Comparison of ENCODE assay signal across 23 cellular contexts in the genomic region with DNA sequence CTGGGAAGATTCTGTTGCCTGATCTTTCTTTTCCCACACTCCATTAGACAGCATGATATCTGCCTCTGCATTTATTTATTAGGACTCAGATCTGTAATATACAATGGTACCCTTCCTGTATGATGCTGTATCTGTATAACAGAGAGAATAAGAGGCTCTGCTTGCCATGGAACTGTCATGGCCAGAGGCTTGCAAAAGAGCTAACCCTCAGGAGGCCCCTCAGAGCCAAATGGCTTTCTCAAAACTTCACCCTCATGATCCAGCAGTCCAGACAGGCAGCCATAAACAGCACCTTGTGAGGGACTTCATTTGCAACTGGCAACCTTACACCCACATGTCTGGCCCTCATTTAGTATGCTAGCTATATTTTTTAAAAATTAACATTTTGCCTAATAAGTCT. TPM values are rescaled to one million over a fixed set of nuclear protein-coding genes. Genes with fewer than 3 reads are reported as not detected.
DNase-seq lines count a peak whose midpoint lies in the region; ATAC-seq and TF ChIP-seq lines count a peak whose summit lies in the region.
"Had no signal": no experiment of that assay in that cellular context is flagged by ENCODE, and none has a peak within 500 bp of the region (broad histone marks: within the 10 kb centered on the region; RNA-seq: fewer than 3 reads in every experiment).

No MANE protein-coding gene starts in this region.

- H3K4me3 Mint-ChIP-seq in GM23338 (no peak overlapping the region; the same call in 2 of the 3 replicates), chondrocyte (ENCODE audit: unreplicated experiment) (no peak overlapping the region), nephron (peak overlapping the region in 1 of 3 experiments; percentile 2)
- H3K4me3 Mint-ChIP-seq: CD4-positive, CD25-positive, alpha-beta regulatory T cell had no signal

- no peaks in the 10 kb centered on the region for H3K9me3 ChIP-seq in thyroid gland
- H3K9me3 ChIP-seq in hepatocyte (ENCODE audit: low read depth) = no peaks in the 10 kb centered on the region

- no peaks in the 10 kb centered on the region for H3K27me3 ChIP-seq in GM23338 (ENCODE audit: insufficient read depth)
- H3K27me3 ChIP-seq in thyroid gland = no peaks in the 10 kb centered on the region
- H3K27me3 ChIP-seq in hepatocyte = no peaks in the 10 kb centered on the region

- TF ChIP-seq CTCF in GM23338 (conservative IDR thresholded peaks at IDR 0.05; ENCODE audit: low read depth in 2 of 2) (no peak), chondrocyte (IDR thresholded peaks at IDR 0.05) (no peak), nephron (IDR thresholded peaks at IDR 0.05; ENCODE audit: unreplicated experiment in 3 of 3) (no peak), thyroid gland (IDR thresholded peaks at IDR 0.05) (no peak), hepatocyte (IDR thresholded peaks at IDR 0.05; ENCODE audit: poor library complexity) (no peak)

- H3K36me3 ChIP-seq in GM23338 (ENCODE audit: insufficient read depth) (no peaks in the 10 kb centered on the region), thyroid gland (no peaks in the 10 kb centered on the region), hepatocyte (replicated peaks; ENCODE audit: insufficient read depth, low read depth) (no peaks in the 10 kb centered on the region)

- DNase-seq in GM23338 (ENCODE audit: low spot score) (no peak), chondrocyte (ENCODE audit: low spot score) (no peak), thyroid gland (no peak), foreskin melanocyte (no peak), hepatocyte (ENCODE audit: low spot score) (no peak)
- no peak for DNase-seq in activated CD4-positive, alpha-beta T cell treated with anti-CD3 and anti-CD28 coated beads, Interleukin-2, amount 50 U/mL, for 48 hours
- DNase-seq: Kasumi-1; NCI-H1092 treated with DMSO at 0.1 percent for 48 hours; NCI-H1436 treated with DMSO at 0.1 percent for 48 hours; NCI-H187 treated with DMSO at 0.1 percent for 48 hours; NCI-H524; NCI-H748 treated with DMSO at 0.1 percent for 48 hours; NK-92 treated with Interleukin-12 subunit alpha and Interleukin-12 subunit beta, amount 100 ng/mL, for 24 hours; PC-3; SHP77 had no signal

- no peaks in the 10 kb centered on the region for H3F3A ChIP-seq in GM23338 (replicated peaks; ENCODE audit: low read depth)

- H3K27ac Mint-ChIP-seq in GM23338 (no peak overlapping the region), chondrocyte (ENCODE audit: unreplicated experiment) (peak overlapping the region; percentile 9), nephron (peak overlapping the region; percentile 87 to 89 (median 88))
- H3K27ac Mint-ChIP-seq: CD4-positive, CD25-positive, alpha-beta regulatory T cell had no signal

- H3K79me2 ChIP-seq in GM23338 (replicated peaks; ENCODE audit: insufficient read depth) (no peaks in the 10 kb centered on the region), hepatocyte (no peaks in the 10 kb centered on the region)

- TF ChIP-seq POLR2A in thyroid gland (IDR thresholded peaks at IDR 0.05) = no peak

- no peak for ATAC-seq in GM23338
- ATAC-seq: HepG2, PC-3 had no signal

- H3K4me3 ChIP-seq in GM23338 = no peak overlapping the region
- H3K4me3 ChIP-seq in thyroid gland (replicated peaks in 1 of 3) = no peak overlapping the region
- H3K4me3 ChIP-seq in hepatocyte = no peak overlapping the region

- intact Hi-C loops in thyroid gland (cut with DNase I) = no loop called here

- H3K9me3 Mint-ChIP-seq in GM23338 (no peaks in the 10 kb centered on the region), chondrocyte (ENCODE audit: low read depth) (no peaks in the 10 kb centered on the region), nephron (no peaks in the 10 kb centered on the region)

- H3K36me3 Mint-ChIP-seq in GM23338 (ENCODE audit: low read depth) = no peaks in the 10 kb centered on the region
- H3K36me3 Mint-ChIP-seq in chondrocyte (ENCODE audit: low read depth) = no peaks in the 10 kb centered on the region
- H3K36me3 Mint-ChIP-seq in nephron (ENCODE audit: low read depth) = no peaks in the 10 kb centered on the region
- H3K36me3 Mint-ChIP-seq: CD4-positive, CD25-positive, alpha-beta regulatory T cell had no signal

- H3K27me3 Mint-ChIP-seq in GM23338 (ENCODE audit: insufficient read depth, low read depth, poor library complexity) (no peaks in the 10 kb centered on the region), chondrocyte (ENCODE audit: low read depth) (no peaks in the 10 kb centered on the region), nephron (ENCODE audit: low read depth) (peaks cover 4% of the 10 kb centered on the region)

- peaks cover 32% of the 10 kb centered on the region for H3K4me1 Mint-ChIP-seq in GM23338
- H3K4me1 Mint-ChIP-seq in chondrocyte (ENCODE audit: low read depth) = peaks cover 96% of the 10 kb centered on the region
- peaks cover 90% of the 10 kb centered on the region for H3K4me1 Mint-ChIP-seq in nephron
- H3K4me1 Mint-ChIP-seq: CD4-positive, CD25-positive, alpha-beta regulatory T cell had no signal

- H3K27ac ChIP-seq in GM23338 (ENCODE audit: low read depth) = no peak overlapping the region
- peak overlapping the region in 2 of 3 donors; percentile 66 to 73 for H3K27ac ChIP-seq in thyroid gland
- no peak overlapping the region for H3K27ac ChIP-seq in hepatocyte

- H2AFZ ChIP-seq in GM23338 (peak overlapping the region; percentile 33; the same call in 1 of the 2 replicates), hepatocyte (no peak overlapping the region)

- 0 out of 2 replicates have a peak, but pooled peaks cover 3% of the 10 kb centered on the region for H3K9me2 ChIP-seq in GM23338 (ENCODE audit: insufficient read depth)
- H3K9me2 ChIP-seq in hepatocyte (replicated peaks; ENCODE audit: insufficient read depth) = no peaks in the 10 kb centered on the region

- H3K4me2 ChIP-seq in GM23338 (no peak overlapping the region), hepatocyte (no peak overlapping the region)

- H3K4me1 ChIP-seq in GM23338 (ENCODE audit: insufficient read depth) = peaks cover 20% of the 10 kb centered on the region
- H3K4me1 ChIP-seq in thyroid gland = peaks cover 22 to 36% of the 10 kb centered on the region in 2 donors
- peaks cover 2% of the 10 kb centered on the region for H3K4me1 ChIP-seq in hepatocyte (ENCODE audit: insufficient read depth)

- H4K20me1 ChIP-seq in GM23338 (replicated peaks; ENCODE audit: insufficient read depth) (no peaks in the 10 kb centered on the region), hepatocyte (ENCODE audit: insufficient read depth, poor library complexity, severe bottlenecking) (no peaks in the 10 kb centered on the region)

TF ChIP-seq in GM23338, 12 proteins besides CTCF, POLR2A, EP300 and RAD21:
- TF ChIP-seq ZNF114 (CRISPR knock-in tag; IDR thresholded peaks at IDR 0.05) = no peak
- TF ChIP-seq JUNB (IDR thresholded peaks at IDR 0.05; ENCODE audit: unreplicated experiment) = no peak
- TF ChIP-seq, protein P1, sequence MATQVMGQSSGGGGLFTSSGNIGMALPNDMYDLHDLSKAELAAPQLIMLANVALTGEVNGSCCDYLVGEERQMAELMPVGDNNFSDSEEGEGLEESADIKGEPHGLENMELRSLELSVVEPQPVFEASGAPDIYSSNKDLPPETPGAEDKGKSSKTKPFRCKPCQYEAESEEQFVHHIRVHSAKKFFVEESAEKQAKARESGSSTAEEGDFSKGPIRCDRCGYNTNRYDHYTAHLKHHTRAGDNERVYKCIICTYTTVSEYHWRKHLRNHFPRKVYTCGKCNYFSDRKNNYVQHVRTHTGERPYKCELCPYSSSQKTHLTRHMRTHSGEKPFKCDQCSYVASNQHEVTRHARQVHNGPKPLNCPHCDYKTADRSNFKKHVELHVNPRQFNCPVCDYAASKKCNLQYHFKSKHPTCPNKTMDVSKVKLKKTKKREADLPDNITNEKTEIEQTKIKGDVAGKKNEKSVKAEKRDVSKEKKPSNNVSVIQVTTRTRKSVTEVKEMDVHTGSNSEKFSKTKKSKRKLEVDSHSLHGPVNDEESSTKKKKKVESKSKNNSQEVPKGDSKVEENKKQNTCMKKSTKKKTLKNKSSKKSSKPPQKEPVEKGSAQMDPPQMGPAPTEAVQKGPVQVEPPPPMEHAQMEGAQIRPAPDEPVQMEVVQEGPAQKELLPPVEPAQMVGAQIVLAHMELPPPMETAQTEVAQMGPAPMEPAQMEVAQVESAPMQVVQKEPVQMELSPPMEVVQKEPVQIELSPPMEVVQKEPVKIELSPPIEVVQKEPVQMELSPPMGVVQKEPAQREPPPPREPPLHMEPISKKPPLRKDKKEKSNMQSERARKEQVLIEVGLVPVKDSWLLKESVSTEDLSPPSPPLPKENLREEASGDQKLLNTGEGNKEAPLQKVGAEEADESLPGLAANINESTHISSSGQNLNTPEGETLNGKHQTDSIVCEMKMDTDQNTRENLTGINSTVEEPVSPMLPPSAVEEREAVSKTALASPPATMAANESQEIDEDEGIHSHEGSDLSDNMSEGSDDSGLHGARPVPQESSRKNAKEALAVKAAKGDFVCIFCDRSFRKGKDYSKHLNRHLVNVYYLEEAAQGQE (IDR thresholded peaks at IDR 0.05; ENCODE audit: unreplicated experiment) = no peak
- TF ChIP-seq ZNF331 (CRISPR knock-in tag; IDR thresholded peaks at IDR 0.05; ENCODE audit: low read depth) = no peak
- TF ChIP-seq, protein P2, sequence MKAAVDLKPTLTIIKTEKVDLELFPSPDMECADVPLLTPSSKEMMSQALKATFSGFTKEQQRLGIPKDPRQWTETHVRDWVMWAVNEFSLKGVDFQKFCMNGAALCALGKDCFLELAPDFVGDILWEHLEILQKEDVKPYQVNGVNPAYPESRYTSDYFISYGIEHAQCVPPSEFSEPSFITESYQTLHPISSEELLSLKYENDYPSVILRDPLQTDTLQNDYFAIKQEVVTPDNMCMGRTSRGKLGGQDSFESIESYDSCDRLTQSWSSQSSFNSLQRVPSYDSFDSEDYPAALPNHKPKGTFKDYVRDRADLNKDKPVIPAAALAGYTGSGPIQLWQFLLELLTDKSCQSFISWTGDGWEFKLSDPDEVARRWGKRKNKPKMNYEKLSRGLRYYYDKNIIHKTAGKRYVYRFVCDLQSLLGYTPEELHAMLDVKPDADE (IDR thresholded peaks at IDR 0.05) = no peak

RNA-seq across cellular contexts. Expression of a gene that starts 57.6 kb away (rescaled TPM):
- 12.8 and 22.9 TPM in 2 replicates for total RNA-seq in GM23338 (2014; rRNA removed; shearing (Covaris generic))
- polyA plus RNA-seq in GM23338 (2016; fragmentation: Nextera tagmentation; extraction: Ambion mirVana) (7.2 and 7.4 TPM in 2 replicates), hepatocyte (12.4 and 19.3 TPM in 2 replicates)
- total RNA-seq in chondrocyte (2.7 to 9.3 TPM (median 7.9 TPM) in 3 replicates), thyroid gland (100 to 1,000 TPM in 3 of 4 donors, 10 to 100 TPM in 1; 91.0 to 153 (median 124) TPM), hepatocyte (15.8 and 18.2 TPM in 2 replicates)
- total RNA-seq: A172, HepG2, HT1080, M059J, RPMI7951, SK-MEL-5 had no signal
- polyA plus RNA-seq: HepG2 had no signal

Comparison
In these comparisons a context has a peak if more than half of its experiments do, and no peak if none do; other contexts are left out.
1. H3K27ac ChIP-seq: peak in thyroid gland (2 of 3); none in GM23338 (single experiment) and hepatocyte (single experiment).